Comparison of ENCODE assay signal across 1 cellular context in genomic region chr2:15591692-15592463, GRCh38.
TF ChIP-seq lines count a peak whose summit lies in the region.

DDX1 (plus strand) TSS chr2:15591868; CDS start chr2:15591934, 66 bp downstream.

TF ChIP-seq in K562, 482 proteins besides CTCF, POLR2A, EP300 and RAD21 (continued from another document and continues in another):
- no peak for TF ChIP-seq PRDM10 (IDR thresholded peaks at IDR 0.05; ENCODE audit: partially characterized antibody)
- peak; percentile 53 for TF ChIP-seq ZNF239 (CRISPR knock-in tag; IDR thresholded peaks at IDR 0.05)
- peak in 1 of 2 experiments; percentile 35; a peak in 1 of 4 replicates for TF ChIP-seq SRF (CRISPR knock-in tag; IDR thresholded peaks at IDR 0.05)
- TF ChIP-seq RBM14 (IDR thresholded peaks at IDR 0.05; ENCODE audit: borderline replicate concordance, insufficient read depth, low read depth, low read length): no peak
- peak; percentile 82; the same call in 1 of the 2 replicates for TF ChIP-seq GATAD2B (IDR thresholded peaks at IDR 0.05; ENCODE audit: borderline replicate concordance)
- peak; percentile 88; the same call in 1 of the 2 replicates for TF ChIP-seq FOXP4 (CRISPR knock-in tag; IDR thresholded peaks at IDR 0.05; ENCODE audit: borderline replicate concordance)
- no peak for TF ChIP-seq ETS2 (tag; IDR thresholded peaks at IDR 0.05; ENCODE audit: borderline replicate concordance, poor library complexity, severe bottlenecking)
- peak; percentile 61; the same call in 1 of the 2 replicates for TF ChIP-seq BRD4 (IDR thresholded peaks at IDR 0.05)
- TF ChIP-seq FUS (optimal IDR thresholded peaks at IDR 0.05; ENCODE audit: low read depth, low read length): peak; percentile 95
- peak; percentile 51; the same call in 1 of the 2 replicates for TF ChIP-seq OTX1 (CRISPR knock-in tag; IDR thresholded peaks at IDR 0.05)
- peak; percentile 89 for TF ChIP-seq SIN3B (IDR thresholded peaks at IDR 0.05; ENCODE audit: low read depth)
- TF ChIP-seq TOE1 (IDR thresholded peaks at IDR 0.05; ENCODE audit: borderline replicate concordance): peak; percentile 82
- 0 out of 2 replicates have a peak, but pooled peaks have one; percentile 61 for TF ChIP-seq TOE1 (CRISPR knock-in tag; IDR thresholded peaks at IDR 0.05; ENCODE audit: borderline replicate concordance, low read depth)
- TF ChIP-seq ZBTB1 (CRISPR knock-in tag; IDR thresholded peaks at IDR 0.05; ENCODE audit: borderline replicate concordance, low read depth): peak; percentile 84
- TF ChIP-seq MAFK (IDR thresholded peaks at IDR 0.05; ENCODE audit: low read length): no peak
- TF ChIP-seq RBM34 (IDR thresholded peaks at IDR 0.05; ENCODE audit: borderline replicate concordance, insufficient read depth, low read length): no peak
- peak; percentile 96 for TF ChIP-seq NFRKB (IDR thresholded peaks at IDR 0.05; ENCODE audit: low read depth)
- peak; percentile 55 for TF ChIP-seq NFIC (IDR thresholded peaks at IDR 0.05)
- TF ChIP-seq TCF3 (CRISPR knock-in tag; IDR thresholded peaks at IDR 0.05): no peak; the same call in 1 of the 2 replicates
- TF ChIP-seq TBP (optimal IDR thresholded peaks at IDR 0.05; ENCODE audit: low read depth, low read length): peak; percentile 97
- no peak for TF ChIP-seq ZKSCAN8 (CRISPR knock-in tag; IDR thresholded peaks at IDR 0.05)
- TF ChIP-seq HIVEP1 (CRISPR knock-in tag; IDR thresholded peaks at IDR 0.05): 0 out of 2 replicates have a peak, but pooled peaks have one; percentile 22
- peak; percentile 98 for TF ChIP-seq RB1 (IDR thresholded peaks at IDR 0.05; ENCODE audit: low read depth)
- TF ChIP-seq ZNF695 (CRISPR knock-in tag; IDR thresholded peaks at IDR 0.05): no peak
- TF ChIP-seq IFI16 (CRISPR knock-in tag; IDR thresholded peaks at IDR 0.05): no peak
- peak; percentile 54; the same call in 1 of the 2 replicates for TF ChIP-seq PHF21A (IDR thresholded peaks at IDR 0.05; ENCODE audit: borderline replicate concordance, low read depth)
- TF ChIP-seq CBX1 (IDR thresholded peaks at IDR 0.05; ENCODE audit: low read depth): peak; percentile 85
- peak in 1 of 2 experiments; percentile 48; a peak in 2 of 4 replicates for TF ChIP-seq RCOR1 (IDR thresholded peaks at IDR 0.05; ENCODE audit: borderline replicate concordance in 1 of 2, low read depth in 2 of 2, low read length in 2 of 2)
- TF ChIP-seq AFF4 (CRISPR knock-in tag; IDR thresholded peaks at IDR 0.05): peak; percentile 92
- TF ChIP-seq MAZ (CRISPR knock-in tag; conservative IDR thresholded peaks at IDR 0.05 in 1 of 2, IDR thresholded peaks at IDR 0.05 in 1 of 2): peak; percentile 97 to 99
- peak; percentile 87 for TF ChIP-seq KDM5B (IDR thresholded peaks at IDR 0.05; ENCODE audit: insufficient replicate concordance, low read depth, low read length)
- 0 out of 2 replicates have a peak, but pooled peaks have one; percentile 20 for TF ChIP-seq ZNF830 (CRISPR knock-in tag; IDR thresholded peaks at IDR 0.05)
- TF ChIP-seq ZNF445 (CRISPR knock-in tag; IDR thresholded peaks at IDR 0.05; ENCODE audit: low read depth): no peak
- peak; percentile 65 to 84; a peak in 2 of 4 replicates for TF ChIP-seq SIN3A (IDR thresholded peaks at IDR 0.05; ENCODE audit: borderline replicate concordance in 2 of 2, control insufficient read depth in 1 of 2, low read depth in 2 of 2, low read length in 2 of 2)
- TF ChIP-seq HDAC1 (IDR thresholded peaks at IDR 0.05): peak; percentile 40 to 83; a peak in 1 of 4 replicates
- peak; percentile 2 to 44 for TF ChIP-seq FOXK2 (conservative IDR thresholded peaks at IDR 0.05 in 1 of 2, IDR thresholded peaks at IDR 0.05 in 1 of 2; ENCODE audit: low read depth in 2 of 2)
- TF ChIP-seq NFYB (IDR thresholded peaks at IDR 0.05; ENCODE audit: extremely low read depth, insufficient read length): no peak
- TF ChIP-seq ATF7 (IDR thresholded peaks at IDR 0.05): peak; percentile 75
- TF ChIP-seq EGR1 (conservative IDR thresholded peaks at IDR 0.05): 0 out of 2 replicates have a peak, but pooled peaks have one; percentile 9
- TF ChIP-seq HOXB6 (CRISPR knock-in tag; IDR thresholded peaks at IDR 0.05; ENCODE audit: borderline replicate concordance): no peak
- TF ChIP-seq ZNF143 (CRISPR knock-in tag; IDR thresholded peaks at IDR 0.05): peak; percentile 41
- TF ChIP-seq ZNF707 (CRISPR knock-in tag; conservative IDR thresholded peaks at IDR 0.05): 0 out of 2 replicates have a peak, but pooled peaks have one; percentile 20
- TF ChIP-seq ETV5 (CRISPR knock-in tag; IDR thresholded peaks at IDR 0.05; ENCODE audit: low read depth): peak; percentile 85
- peak; percentile 64; the same call in 1 of the 2 replicates for TF ChIP-seq HBP1 (CRISPR knock-in tag; IDR thresholded peaks at IDR 0.05)
- peak; percentile 87; the same call in 1 of the 2 replicates for TF ChIP-seq ZNF609 (CRISPR knock-in tag; IDR thresholded peaks at IDR 0.05; ENCODE audit: borderline replicate concordance)
- TF ChIP-seq MLX (CRISPR knock-in tag; conservative IDR thresholded peaks at IDR 0.05): 0 out of 4 replicates have a peak, but pooled peaks of 1 of the 2 experiments have one; percentile 19
- TF ChIP-seq C11orf30 (IDR thresholded peaks at IDR 0.05; ENCODE audit: low read depth): peak; percentile 92
